Comparison of ENCODE assay signal across 24 cellular contexts in the genomic region with DNA sequence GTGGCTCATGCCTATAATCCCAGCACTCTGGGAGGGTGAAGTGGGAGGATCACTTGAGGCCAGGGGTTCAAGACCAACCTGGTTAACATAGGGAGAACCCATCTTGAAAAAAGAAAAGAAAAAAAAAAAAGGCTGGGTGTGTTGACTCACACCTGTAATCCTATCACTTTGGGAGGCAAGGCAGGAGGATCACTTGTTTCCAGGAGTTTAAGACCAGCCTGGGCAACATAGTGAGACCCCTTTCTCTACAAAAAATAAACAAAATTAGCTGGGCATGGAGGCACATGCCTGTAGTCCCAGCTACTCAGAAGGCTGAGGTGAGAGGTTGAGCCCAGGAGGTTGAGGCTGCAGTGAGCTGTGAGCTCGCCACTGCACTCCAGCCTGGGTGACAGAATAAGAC. TPM values are rescaled to one million over a fixed set of nuclear protein-coding genes. Genes with fewer than 3 reads are reported as not detected.
"Had no signal": no experiment of that assay in that cellular context is flagged by ENCODE, and none has a peak within 500 bp of the region (broad histone marks: within the 10 kb centered on the region; RNA-seq: fewer than 3 reads in every experiment).

No MANE protein-coding gene starts in this region.

- H3K9me3 Mint-ChIP-seq: activated B cell treated with CpG ODN at 0.5 μM for 24 hours; activated CD4-positive, alpha-beta memory T cell treated with anti-CD3 and anti-CD28 coated beads, Interleukin-2, amount 10 ng/mL, durations not matched to agents 7 days and 5 days; activated naive CD8-positive, alpha-beta T cell treated with anti-CD3 and anti-CD28 coated beads for 36 hours; natural killer cell had no signal

- H3K4me1 Mint-ChIP-seq: activated B cell treated with CpG ODN at 0.5 μM for 24 hours; activated CD8-positive, alpha-beta memory T cell treated with anti-CD3 and anti-CD28 coated beads, Interleukin-2, amount 10 ng/mL, durations not matched to agents 7 days and 5 days had no signal

- H3K4me3 Mint-ChIP-seq: activated B cell treated with CpG ODN at 0.5 μM for 24 hours; activated CD4-positive, alpha-beta memory T cell treated with anti-CD3 and anti-CD28 coated beads, Interleukin-2, amount 10 ng/mL, durations not matched to agents 7 days and 5 days; activated CD8-positive, alpha-beta memory T cell treated with anti-CD3 and anti-CD28 coated beads, Interleukin-2, amount 10 ng/mL, durations not matched to agents 7 days and 5 days; activated naive CD8-positive, alpha-beta T cell treated with anti-CD3 and anti-CD28 coated beads for 36 hours; natural killer cell had no signal

- H3K27ac Mint-ChIP-seq: activated B cell treated with CpG ODN at 0.5 μM for 24 hours; activated CD4-positive, alpha-beta memory T cell treated with anti-CD3 and anti-CD28 coated beads, Interleukin-2, amount 10 ng/mL, durations not matched to agents 7 days and 5 days; activated CD8-positive, alpha-beta memory T cell treated with anti-CD3 and anti-CD28 coated beads, Interleukin-2, amount 10 ng/mL, durations not matched to agents 7 days and 5 days; activated naive CD8-positive, alpha-beta T cell treated with anti-CD3 and anti-CD28 coated beads for 36 hours; natural killer cell had no signal

- H3K27ac ChIP-seq: body of pancreas, colonic mucosa, lower lobe of right lung had no signal

- DNase-seq: activated B cell treated with CpG ODN at 0.5 μM for 24 hours; activated CD4-positive, alpha-beta memory T cell treated with anti-CD3 and anti-CD28 coated beads, Interleukin-2, amount 10 ng/mL, durations not matched to agents 7 days and 5 days; activated CD4-positive, alpha-beta T cell treated with anti-CD3 and anti-CD28 coated beads for 4 hours; activated CD8-positive, alpha-beta memory T cell treated with anti-CD3 and anti-CD28 coated beads, Interleukin-2, amount 10 ng/mL, durations not matched to agents 7 days and 5 days; activated naive CD4-positive, alpha-beta T cell; activated naive CD8-positive, alpha-beta T cell treated with anti-CD3 and anti-CD28 coated beads for 36 hours; amygdala; body of pancreas; caudate nucleus; colonic mucosa; head of caudate nucleus; lower lobe of right lung; natural killer cell; stimulated activated CD4-positive, alpha-beta T cell treated with anti-CD3 and anti-CD28 coated beads, Interleukin-12 subunit alpha, Interleukin-12 subunit beta, amount 100 ng/mL, for 4 hours; stimulated activated CD4-positive, alpha-beta T cell treated with anti-CD3 and anti-CD28 coated beads, Interleukin-1b, Interleukin-23, amount 100 ng/mL, for 48 hours; stimulated activated CD8-positive, alpha-beta memory T cell treated with anti-CD3 and anti-CD28 coated beads, Interleukin-4, amount 100 ng/mL, for 48 hours; stimulated activated naive CD4-positive, alpha-beta T cell treated with Interleukin-2 at 50 U/mL for 16 hours; T-helper 1 cell; T-helper 9 cell; tibial artery had no signal

- H3K36me3 Mint-ChIP-seq: activated CD8-positive, alpha-beta memory T cell treated with anti-CD3 and anti-CD28 coated beads, Interleukin-2, amount 10 ng/mL, durations not matched to agents 7 days and 5 days; activated naive CD8-positive, alpha-beta T cell treated with anti-CD3 and anti-CD28 coated beads for 36 hours; natural killer cell had no signal

- H3K9me3 ChIP-seq: body of pancreas, colonic mucosa, lower lobe of right lung, tibial artery had no signal

- H3K4me3 ChIP-seq: body of pancreas, colonic mucosa, lower lobe of right lung, tibial artery had no signal

- H3K4me1 ChIP-seq: body of pancreas, colonic mucosa, lower lobe of right lung had no signal

- H3K27me3 Mint-ChIP-seq: activated B cell treated with CpG ODN at 0.5 μM for 24 hours; activated CD4-positive, alpha-beta memory T cell treated with anti-CD3 and anti-CD28 coated beads, Interleukin-2, amount 10 ng/mL, durations not matched to agents 7 days and 5 days; activated CD8-positive, alpha-beta memory T cell treated with anti-CD3 and anti-CD28 coated beads, Interleukin-2, amount 10 ng/mL, durations not matched to agents 7 days and 5 days; activated naive CD8-positive, alpha-beta T cell treated with anti-CD3 and anti-CD28 coated beads for 36 hours had no signal

- ATAC-seq: activated CD8-positive, alpha-beta memory T cell treated with anti-CD3 and anti-CD28 coated beads, Interleukin-2, amount 10 ng/mL, durations not matched to agents 7 days and 5 days; body of pancreas; lower lobe of right lung; natural killer cell had no signal

RNA-seq across cellular contexts. Expression of a gene that starts 23.0 kb away (rescaled TPM):
- total RNA-seq: activated B cell treated with CpG ODN at 0.5 μM for 24 hours; activated CD4-positive, alpha-beta memory T cell treated with anti-CD3 and anti-CD28 coated beads, Interleukin-2, amount 10 ng/mL, durations not matched to agents 7 days and 5 days; activated CD8-positive, alpha-beta memory T cell treated with anti-CD3 and anti-CD28 coated beads, Interleukin-2, amount 10 ng/mL, durations not matched to agents 7 days and 5 days; activated naive CD8-positive, alpha-beta T cell treated with anti-CD3 and anti-CD28 coated beads for 36 hours; body of pancreas; colonic mucosa; epithelial cell of proximal tubule; frontal cortex; lower lobe of right lung; natural killer cell; renal cortical epithelial cell; subcutaneous adipose tissue had no signal

RNA-seq across cellular contexts. Expression of a gene that starts 46.2 kb away (rescaled TPM):
- total RNA-seq: epithelial cell of proximal tubule, lower lobe of right lung, subcutaneous adipose tissue had no signal
